ENCODE assay signal across 8 cellular contexts in genomic region chr20:50085481-50086365, GRCh38. TPM values are rescaled to one million over a fixed set of nuclear protein-coding genes. Genes with fewer than 3 reads are reported as not detected.
A peak's percentile ranks its signal among the peaks of the same experiment; 100 is the strongest.
DNase-seq lines count a peak whose midpoint lies in the region; ATAC-seq and TF ChIP-seq lines count a peak whose summit lies in the region.

No MANE protein-coding gene starts in this region.

- H3K4me1 Mint-ChIP-seq in T-helper 17 cell, result peaks cover 26% of the 10 kb centered on the region

- no peaks in the 10 kb centered on the region for H3K27me3 Mint-ChIP-seq in T-helper 17 cell

- peak overlapping the region; percentile 92 for H3K27ac Mint-ChIP-seq in T-helper 17 cell

- H3K27me3 ChIP-seq in AG04450 (ENCODE audit: control insufficient read depth, insufficient read depth, low read length) (no peaks in the 10 kb centered on the region), layer of hippocampus (ENCODE audit: control insufficient read depth, insufficient read depth, low read length) (no peaks in the 10 kb centered on the region)

- H3K4me3 Mint-ChIP-seq in T-helper 17 cell, result peak overlapping the region; percentile 88

- POLR2A ChIA-PET in AG04450 (lab: Yijun Ruan, JAX), result interaction anchor here (1.0 to 1.6 kb wide), 3 partner anchors 10 to 107 kb away, joined by 3 to 8 read pairs (median 3); no protein-coding TSS in a partner anchor

- peaks cover 6% of the 10 kb centered on the region for H3K36me3 Mint-ChIP-seq in T-helper 17 cell (ENCODE audit: low read depth)

- DNase-seq in AG04450 (ENCODE audit: low read depth, low spot score), result peak; percentile 27
- DNase-seq in GM12865 (ENCODE audit: low read depth), result peak; percentile 57
- DNase-seq in NCI-H1694 (lab: John Stamatoyannopoulos, UW), result peak; percentile 47
- no peak for DNase-seq in T-helper 17 cell
- DNase-seq in coronary artery (ENCODE audit: low spot score), result no peak
- peak; percentile 40 for DNase-seq in stimulated activated CD8-positive, alpha-beta memory T cell treated with anti-CD3 and anti-CD28 coated beads, Interleukin-4, amount 100 ng/mL, for 48 hours

- CTCF ChIA-PET in AG04450 (lab: Charles Lee), result interaction anchor here (0.5 to 4.8 kb wide), 22 partner anchors 8 to 596 kb away, joined by 3 to 51 read pairs (median 5); no protein-coding TSS in a partner anchor

- H3K4me3 ChIP-seq in AG04450 (ENCODE audit: low read depth, low read length) (no peak overlapping the region), GM12865 (ENCODE audit: low read depth, low read length) (no peak overlapping the region), coronary artery (peak overlapping the region; percentile 49)

- TF ChIP-seq CTCF in AG04450 (IDR thresholded peaks at IDR 0.05; ENCODE audit: low read depth, low read length) (peak; percentile 84), GM12865 (IDR thresholded peaks at IDR 0.05; ENCODE audit: insufficient read depth, low read depth, low read length, missing control alignments) (peak; percentile 82), coronary artery (IDR thresholded peaks at IDR 0.05) (peak; percentile 89)

- peak; percentile 87 for ATAC-seq in T-helper 17 cell
- no peak for ATAC-seq in HG02588 (IDR thresholded peaks at IDR 0.05; ENCODE audit: unreplicated experiment)

- H3K27ac ChIP-seq in AG04450 (ENCODE audit: low read depth, low read length), result peak overlapping the region; percentile 3
- peak overlapping the region in 1 of 2 donors; percentile 33 for H3K27ac ChIP-seq in coronary artery
- peak overlapping the region; percentile 31 for H3K27ac ChIP-seq in layer of hippocampus (ENCODE audit: low read depth, low read length)

- H3K9me3 ChIP-seq in AG04450 (ENCODE audit: control insufficient read depth, insufficient read depth, low read length), result no peaks in the 10 kb centered on the region
- no peaks in the 10 kb centered on the region for H3K9me3 ChIP-seq in T-helper 17 cell (ENCODE audit: control insufficient read depth, low read length, poor library complexity, severe bottlenecking)

RNA-seq across cellular contexts. Expression of gene UBE2V1, which starts 27.2 kb away (rescaled TPM):
- polyA plus RNA-seq in AG04450 (2011; rRNA removed), result 148 and 171 TPM in 2 replicates
- polyA minus RNA-seq in AG04450 (2011; rRNA and poly(A)+ RNA removed), result 87.4 and 99.3 TPM in 2 replicates
- total RNA-seq in T-helper 17 cell, result 100 to 1,000 TPM; 124 to 151 TPM

Comparison
In these comparisons a context has a peak if more than half of its experiments do, and no peak if none do; other contexts are left out.
1. DNase-seq: peak in AG04450 (single experiment), GM12865 (single experiment), NCI-H1694 (single experiment) and stimulated activated CD8-positive, alpha-beta memory T cell treated with anti-CD3 and anti-CD28 coated beads, Interleukin-4, amount 100 ng/mL, for 48 hours (single experiment); none in T-helper 17 cell (0 of 3) and coronary artery (single experiment).
2. Peak in every context shown above with its lines, with median percentiles within 50 percentile points of each other: CTCF ChIP-seq.